In the genomic region with DNA sequence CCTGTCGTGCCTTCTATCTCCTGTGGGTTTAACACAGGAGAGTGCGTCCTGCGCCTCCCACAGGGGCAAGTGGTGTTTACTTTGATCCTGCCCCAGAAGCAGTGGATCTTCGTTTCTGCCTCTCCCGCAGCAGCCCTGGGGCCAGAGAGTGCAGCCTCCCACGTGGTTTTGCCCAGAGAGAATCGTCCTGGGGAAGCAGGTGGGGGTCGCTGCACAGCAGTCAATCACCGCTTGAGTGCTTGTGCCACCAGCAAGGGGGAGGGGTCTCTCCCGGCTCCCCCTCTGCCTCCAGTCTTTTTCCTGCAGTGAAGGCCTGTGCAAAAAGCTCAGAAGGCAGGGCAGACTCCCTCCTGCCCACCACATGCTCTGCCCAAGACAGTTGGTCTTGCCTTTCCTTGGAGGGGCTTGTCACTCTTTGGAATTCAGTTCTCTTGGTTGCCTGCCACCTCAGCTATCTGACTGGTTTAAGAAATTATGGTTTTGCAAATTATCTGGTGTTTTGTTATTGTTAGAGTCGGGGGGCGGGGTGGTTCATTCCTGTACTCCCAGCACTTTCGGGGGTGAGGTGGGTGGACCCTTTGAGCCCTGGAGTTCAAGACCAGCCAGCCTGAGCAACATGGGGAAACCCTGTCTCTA, we compare ENCODE assay signal across 8 cellular contexts. TPM values are rescaled to one million over a fixed set of nuclear protein-coding genes. Genes with fewer than 3 reads are reported as not detected.
DNase-seq lines count a peak whose midpoint lies in the region; ATAC-seq, FAIRE-seq and TF ChIP-seq lines count a peak whose summit lies in the region.

No MANE protein-coding gene starts in this region.

- peaks cover 5% of the 10 kb centered on the region for H3K27me3 Mint-ChIP-seq in activated B cell treated with CpG ODN at 0.5 μM for 24 hours
- no peaks in the 10 kb centered on the region for H3K27me3 Mint-ChIP-seq in stimulated activated naive CD8-positive, alpha-beta T cell treated with anti-CD3 and anti-CD28 coated beads, Interleukin-15, Interleukin-2, amounts not matched to agents 100 ng/mL and 50 ng/mL, for 24 hours

- H3K4me3 ChIP-seq in kidney (ENCODE audit: low read length in 2 of 2) = no peak overlapping the region

- H3K9me3 Mint-ChIP-seq in activated B cell treated with CpG ODN at 0.5 μM for 24 hours = no peaks in the 10 kb centered on the region
- no peaks in the 10 kb centered on the region for H3K9me3 Mint-ChIP-seq in stimulated activated naive CD8-positive, alpha-beta T cell treated with anti-CD3 and anti-CD28 coated beads, Interleukin-15, Interleukin-2, amounts not matched to agents 100 ng/mL and 50 ng/mL, for 24 hours

- H3K9me3 ChIP-seq in ES-I3 (ENCODE audit: control insufficient read depth, insufficient read depth, low read length) = no peaks in the 10 kb centered on the region
- H3K9me3 ChIP-seq in kidney (ENCODE audit: control insufficient read depth in 1 of 2, low read length in 2 of 2) = no peaks in the 10 kb centered on the region

- CTCF ChIA-PET in activated B cell treated with CpG ODN at 0.5 μM for 24 hours (lab: Charles Lee) = interaction anchor here (0.7 to 3.8 kb wide), 7 partner anchors 8 to 357 kb away, joined by 3 to 18 read pairs (median 3); partner anchors contain the start of gene PML

- POLR2A ChIA-PET in activated B cell treated with CpG ODN at 0.5 μM for 24 hours (lab: Charles Lee) = interaction anchor here (1.0 kb wide), 1 partner anchor 37 kb away, joined by 3 read pairs; no protein-coding TSS in a partner anchor

- H3K4me1 ChIP-seq in ES-I3 (ENCODE audit: insufficient read depth, low read length) (peaks cover 18% of the 10 kb centered on the region), kidney (ENCODE audit: control insufficient read depth in 1 of 2, insufficient read depth in 1 of 2, low read depth in 1 of 2, low read length in 2 of 2) (peaks cover 0 to 7% of the 10 kb centered on the region in 2 donors)

- peaks cover 22% of the 10 kb centered on the region for H3K4me1 Mint-ChIP-seq in activated B cell treated with CpG ODN at 0.5 μM for 24 hours
- H3K4me1 Mint-ChIP-seq in stimulated activated naive CD8-positive, alpha-beta T cell treated with anti-CD3 and anti-CD28 coated beads, Interleukin-15, Interleukin-2, amounts not matched to agents 100 ng/mL and 50 ng/mL, for 24 hours (ENCODE audit: low read depth) = peaks cover 27% of the 10 kb centered on the region

- intact Hi-C loops in activated B cell treated with CpG ODN at 0.5 μM for 24 hours (cut with micrococcal nuclease) (no loop called here), kidney (cut with DNase I) (no loop called here)

- H3K27ac ChIP-seq in kidney (ENCODE audit: low read depth in 2 of 2, low read length in 2 of 2) = no peak overlapping the region

- H3K36me3 ChIP-seq in ES-I3 (ENCODE audit: insufficient read depth, low read length) (no peaks in the 10 kb centered on the region), kidney (ENCODE audit: control insufficient read depth in 1 of 2, insufficient read depth in 2 of 2, low read length in 2 of 2) (no peaks in the 10 kb centered on the region)

- H3K9ac ChIP-seq in ES-I3 (ENCODE audit: low read depth, low read length) (peak overlapping the region; percentile 37), kidney (ENCODE audit: low read length in 2 of 2) (no peak overlapping the region)

- FAIRE-seq in kidney (lab: Jason Lieb, UNC) = no peak
- no peak for FAIRE-seq in frontal cortex (lab: Jason Lieb, UNC)

- DNase-seq in activated B cell treated with CpG ODN at 0.5 μM for 24 hours (no peak), kidney (peak; percentile 71), NCI-H1436 (lab: John Stamatoyannopoulos, UW) (no peak), frontal cortex (ENCODE audit: low spot score in 2 of 2) (no peak)

- no peaks in the 10 kb centered on the region for H3K36me3 Mint-ChIP-seq in activated B cell treated with CpG ODN at 0.5 μM for 24 hours (ENCODE audit: low read depth)
- no peaks in the 10 kb centered on the region for H3K36me3 Mint-ChIP-seq in stimulated activated naive CD8-positive, alpha-beta T cell treated with anti-CD3 and anti-CD28 coated beads, Interleukin-15, Interleukin-2, amounts not matched to agents 100 ng/mL and 50 ng/mL, for 24 hours (ENCODE audit: low read depth)

- TF ChIP-seq CTCF in activated B cell treated with CpG ODN at 0.5 μM for 24 hours (IDR thresholded peaks at IDR 0.05) (no peak), kidney (IDR thresholded peaks at IDR 0.05; ENCODE audit: borderline replicate concordance, extremely low read depth, insufficient read depth) (no peak)

- peak; percentile 30 for ATAC-seq in HG02759 (IDR thresholded peaks at IDR 0.05; ENCODE audit: unreplicated experiment)
- peak; percentile 34 for ATAC-seq in activated B cell treated with CpG ODN at 0.5 μM for 24 hours (ENCODE audit: low read depth)
- no peak for ATAC-seq in GM19467 (IDR thresholded peaks at IDR 0.05; ENCODE audit: unreplicated experiment)

- H3K27ac Mint-ChIP-seq in activated B cell treated with CpG ODN at 0.5 μM for 24 hours = peak overlapping the region; percentile 55
- H3K27ac Mint-ChIP-seq in stimulated activated naive CD8-positive, alpha-beta T cell treated with anti-CD3 and anti-CD28 coated beads, Interleukin-15, Interleukin-2, amounts not matched to agents 100 ng/mL and 50 ng/mL, for 24 hours = peak overlapping the region; percentile 79

- H3K4me3 Mint-ChIP-seq in activated B cell treated with CpG ODN at 0.5 μM for 24 hours = peak overlapping the region; percentile 76
- peak overlapping the region; percentile 76 for H3K4me3 Mint-ChIP-seq in stimulated activated naive CD8-positive, alpha-beta T cell treated with anti-CD3 and anti-CD28 coated beads, Interleukin-15, Interleukin-2, amounts not matched to agents 100 ng/mL and 50 ng/mL, for 24 hours

RNA-seq across cellular contexts. Expression of gene STOML1, which starts 26.9 kb away (rescaled TPM):
- 8.9 and 10.6 TPM in 2 replicates for total RNA-seq in activated B cell treated with CpG ODN at 0.5 μM for 24 hours
- total RNA-seq in kidney = 22.2 TPM
- 15.0 TPM for polyA plus RNA-seq in kidney (ENCODE audit: insufficient read depth, low read depth, low replicate concordance)
- total RNA-seq in frontal cortex = 24.1 TPM

RNA-seq across cellular contexts. Expression of gene PML, which starts 29.3 kb away (rescaled TPM):
- 58.1 and 62.4 TPM in 2 replicates for total RNA-seq in activated B cell treated with CpG ODN at 0.5 μM for 24 hours
- total RNA-seq in kidney = 82.9 TPM
- polyA plus RNA-seq in kidney (ENCODE audit: insufficient read depth, low read depth, low replicate concordance) = 19.6 TPM
- total RNA-seq in frontal cortex = 3.7 TPM

RNA-seq across cellular contexts. Expression of gene LOXL1, which starts 39.0 kb away (rescaled TPM):
- total RNA-seq in activated B cell treated with CpG ODN at 0.5 μM for 24 hours = 0.61 and 1.1 TPM in 2 replicates
- 33.2 TPM for total RNA-seq in kidney
- polyA plus RNA-seq in kidney (ENCODE audit: insufficient read depth, low read depth, low replicate concordance) = 35.1 TPM
- 2.4 TPM for total RNA-seq in frontal cortex

Comparison
In these comparisons a context has a peak if more than half of its experiments do, and no peak if none do; other contexts are left out.
1. RNA of gene PML, which starts 29.3 kb away (total RNA-seq): 82.9 TPM in kidney (single experiment) and 58.1 to 62.4 TPM in activated B cell treated with CpG ODN at 0.5 μM for 24 hours; 3.7 TPM in frontal cortex (single experiment); every median in the first group is over 10 times any median in the second.